In genomic region chr3:21414506-21414905, GRCh38 we compare ENCODE assay signal across 32 cellular contexts.
"Had no signal": no experiment of that assay in that cellular context is flagged by ENCODE, and none has a peak within 500 bp of the region (broad histone marks: within the 10 kb centered on the region; RNA-seq: fewer than 3 reads in every experiment).

No MANE protein-coding gene starts in this region.

- ATAC-seq: Panc1, Right ventricle myocardium inferior had no signal

- H3K36me3 ChIP-seq: MG63, SJCRH30 had no signal

- H3K27me3 ChIP-seq: MG63 had no signal

- H3K4me3 ChIP-seq: MG63, PC-9, SJCRH30, SK-N-MC had no signal

- H2AFZ ChIP-seq: PC-9 had no signal

- H3K4me1 ChIP-seq: SJCRH30 had no signal

- H3K4me2 ChIP-seq: PC-9 had no signal

- H3K27ac ChIP-seq: PC-9, RWPE1, SJCRH30, SK-N-MC had no signal

- DNase-seq: Kasumi-1, KG1, MG63, NCI-H1048, NCI-H1092 treated with DMSO at 0.1 percent for 48 hours, NCI-H1105 treated with DMSO at 0.1 percent for 48 hours, NCI-H1417, NCI-H1436, NCI-H146, NCI-H1694, NCI-H187, NCI-H1930, NCI-H2029 treated with DMSO at 0.1 percent for 48 hours, NCI-H2081 treated with DMSO at 0.1 percent for 48 hours, NCI-H2107, NCI-H2171, NCI-H226, NCI-H446 treated with DMSO at 0.1 percent for 48 hours, NCI-H510A, NCI-H524, NCI-H526, NCI-H69, NCI-H748 treated with DMSO at 0.1 percent for 48 hours, NCI-H82, PC-9, SHP77, SIG-M5, SJCRH30 had no signal

- H3K9me3 ChIP-seq: MG63, SJCRH30 had no signal
